ENCODE assay signal across 1 cellular context in genomic region chr7:144836545-144836842, GRCh38.
TF ChIP-seq lines count a peak whose summit lies in the region.

No MANE protein-coding gene starts in this region.

TF ChIP-seq in K562, 482 proteins besides CTCF, POLR2A, EP300 and RAD21 (continued from another document and continues in another):
- no peak for TF ChIP-seq SMAD1 (IDR thresholded peaks at IDR 0.05; ENCODE audit: low read depth, low read length, partially characterized antibody)
- TF ChIP-seq CBX1 (IDR thresholded peaks at IDR 0.05; ENCODE audit: low read depth), result peak; percentile 19; the same call in 1 of the 2 replicates
- TF ChIP-seq PATZ1 (CRISPR knock-in tag; IDR thresholded peaks at IDR 0.05; ENCODE audit: borderline replicate concordance), result no peak
- TF ChIP-seq ZNF639 (CRISPR knock-in tag; conservative IDR thresholded peaks at IDR 0.05 in 1 of 2, IDR thresholded peaks at IDR 0.05 in 1 of 2), result no peak
- TF ChIP-seq ZNF408 (CRISPR knock-in tag; IDR thresholded peaks at IDR 0.05; ENCODE audit: low read depth), result no peak
- TF ChIP-seq LARP7 (IDR thresholded peaks at IDR 0.05), result no peak
- no peak for TF ChIP-seq FOS (IDR thresholded peaks at IDR 0.05; ENCODE audit: extremely low read depth, insufficient read length)
- TF ChIP-seq ZNF3 (CRISPR knock-in tag; IDR thresholded peaks at IDR 0.05), result no peak
- TF ChIP-seq HEY1 (CRISPR knock-in tag; IDR thresholded peaks at IDR 0.05; ENCODE audit: borderline replicate concordance), result no peak
- TF ChIP-seq MTF1 (CRISPR knock-in tag; IDR thresholded peaks at IDR 0.05; ENCODE audit: borderline replicate concordance), result no peak
- no peak for TF ChIP-seq SP2 (IDR thresholded peaks at IDR 0.05; ENCODE audit: extremely low read depth, low read depth, low read length, poor library complexity, severe bottlenecking)
- no peak for TF ChIP-seq GTF2B (IDR thresholded peaks at IDR 0.05; ENCODE audit: extremely low read depth, insufficient read length)
- no peak for TF ChIP-seq ZFP30 (CRISPR knock-in tag; IDR thresholded peaks at IDR 0.05; ENCODE audit: borderline replicate concordance)
- no peak for TF ChIP-seq DMBX1 (CRISPR knock-in tag; IDR thresholded peaks at IDR 0.05; ENCODE audit: borderline replicate concordance)
- peak; percentile 39; the same call in 1 of the 2 replicates for TF ChIP-seq BCOR (IDR thresholded peaks at IDR 0.05)
- TF ChIP-seq RBM15 (IDR thresholded peaks at IDR 0.05; ENCODE audit: insufficient read depth, low read length), result no peak
- TF ChIP-seq CTBP1 (IDR thresholded peaks at IDR 0.05; ENCODE audit: borderline replicate concordance), result no peak
- TF ChIP-seq ARNT (IDR thresholded peaks at IDR 0.05), result no peak
- no peak for TF ChIP-seq XRCC4 (IDR thresholded peaks at IDR 0.05; ENCODE audit: extremely low read depth, insufficient read depth, insufficient read length)
- TF ChIP-seq ZNF444 (CRISPR knock-in tag; IDR thresholded peaks at IDR 0.05), result no peak
- no peak for TF ChIP-seq ZNF197 (CRISPR knock-in tag; IDR thresholded peaks at IDR 0.05; ENCODE audit: low read depth)
- no peak for TF ChIP-seq ETV6 (IDR thresholded peaks at IDR 0.05; ENCODE audit: borderline replicate concordance in 1 of 2, low read depth in 2 of 2, low read length in 1 of 2)
- no peak for TF ChIP-seq ETV6 (CRISPR knock-in tag; IDR thresholded peaks at IDR 0.05; ENCODE audit: borderline replicate concordance)
- no peak for TF ChIP-seq BHLHE40 (IDR thresholded peaks at IDR 0.05; ENCODE audit: low read length)
- TF ChIP-seq ZNF512 (tag; IDR thresholded peaks at IDR 0.05), result peak; percentile 54; the same call in 1 of the 2 replicates
- no peak for TF ChIP-seq TARDBP (IDR thresholded peaks at IDR 0.05)
- TF ChIP-seq TRIM25 (IDR thresholded peaks at IDR 0.05; ENCODE audit: borderline replicate concordance), result 0 out of 2 replicates have a peak, but pooled peaks have one; percentile 4
- no peak for TF ChIP-seq CREB3L1 (IDR thresholded peaks at IDR 0.05; ENCODE audit: borderline replicate concordance, low read depth)
- TF ChIP-seq MYNN (IDR thresholded peaks at IDR 0.05), result no peak
- TF ChIP-seq MYNN (CRISPR knock-in tag; IDR thresholded peaks at IDR 0.05), result no peak
- TF ChIP-seq MEIS2 (IDR thresholded peaks at IDR 0.05; ENCODE audit: partially characterized antibody), result no peak
- no peak for TF ChIP-seq RUNX1 (IDR thresholded peaks at IDR 0.05; ENCODE audit: low read depth)
- TF ChIP-seq BRD9 (IDR thresholded peaks at IDR 0.05; ENCODE audit: low read depth, partially characterized antibody), result no peak
- TF ChIP-seq ZNF318 (IDR thresholded peaks at IDR 0.05; ENCODE audit: borderline replicate concordance in 1 of 2, low read depth in 1 of 2), result no peak
- no peak for TF ChIP-seq KDM5B (IDR thresholded peaks at IDR 0.05; ENCODE audit: insufficient replicate concordance, low read depth, low read length)
- no peak for TF ChIP-seq ZFPM2 (CRISPR knock-in tag; IDR thresholded peaks at IDR 0.05)
- no peak for TF ChIP-seq ZNF766 (CRISPR knock-in tag; conservative IDR thresholded peaks at IDR 0.05)
- no peak for TF ChIP-seq POLR2G (IDR thresholded peaks at IDR 0.05; ENCODE audit: low read depth, low read length)
- no peak for TF ChIP-seq BMI1 (IDR thresholded peaks at IDR 0.05; ENCODE audit: low read length)
- TF ChIP-seq NUFIP1 (IDR thresholded peaks at IDR 0.05; ENCODE audit: partially characterized antibody), result no peak
- TF ChIP-seq RBM17 (IDR thresholded peaks at IDR 0.05; ENCODE audit: borderline replicate concordance, low read depth, low read length), result no peak
- TF ChIP-seq ATF3 (IDR thresholded peaks at IDR 0.05), result 0 out of 2 replicates have a peak, but pooled peaks have one; percentile 7
- TF ChIP-seq ATF3 (CRISPR knock-in tag; conservative IDR thresholded peaks at IDR 0.05), result no peak
- TF ChIP-seq SNRNP70 (optimal IDR thresholded peaks at IDR 0.05; ENCODE audit: low read depth, low read length), result no peak
- TF ChIP-seq TCFL5 (CRISPR knock-in tag; conservative IDR thresholded peaks at IDR 0.05), result no peak
- no peak for TF ChIP-seq XRCC5 (IDR thresholded peaks at IDR 0.05; ENCODE audit: low read depth, low read length)
- TF ChIP-seq SP1 (CRISPR knock-in tag; IDR thresholded peaks at IDR 0.05), result no peak
- no peak for TF ChIP-seq KDM2B (CRISPR knock-in tag; IDR thresholded peaks at IDR 0.05)
- no peak for TF ChIP-seq SMARCA4 (IDR thresholded peaks at IDR 0.05)
